ENCODE assay signal across 26 cellular contexts in the genomic region with DNA sequence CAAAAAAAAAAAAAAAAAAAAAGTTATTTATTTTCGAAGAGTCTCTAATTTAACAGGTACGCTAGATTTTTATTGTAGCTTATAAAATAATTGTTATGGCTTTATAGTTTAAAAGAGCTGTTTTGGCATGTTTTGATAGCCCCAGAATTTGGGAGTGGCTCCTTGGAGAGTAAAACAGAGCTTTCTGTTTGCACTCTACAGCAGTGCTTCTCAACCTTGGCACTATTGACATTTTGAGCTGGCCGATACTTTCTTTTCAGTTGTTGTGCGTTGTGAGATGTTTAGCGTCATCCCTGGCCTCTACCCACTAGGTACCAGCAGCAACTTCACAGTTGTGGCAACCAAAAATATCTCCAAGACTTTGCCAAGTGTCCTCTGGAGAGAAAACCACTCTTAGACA. TPM values are rescaled to one million over a fixed set of nuclear protein-coding genes. Genes with fewer than 3 reads are reported as not detected.
"Had no signal": no experiment of that assay in that cellular context is flagged by ENCODE, and none has a peak within 500 bp of the region (broad histone marks: within the 10 kb centered on the region; RNA-seq: fewer than 3 reads in every experiment).

No MANE protein-coding gene starts in this region.

- H3K4me1 Mint-ChIP-seq: naive thymus-derived CD8-positive, alpha-beta T cell; nephron; neural crest cell; stimulated activated naive CD8-positive, alpha-beta T cell treated with anti-CD3 and anti-CD28 coated beads, Interleukin-15, amount 100 ng/mL, for 72 hours had no signal

- H3K9me3 ChIP-seq: heart right ventricle, lower lobe of right lung, right atrium auricular region, right lobe of liver, tibial nerve, upper lobe of left lung, vagina had no signal

- H3K27ac Mint-ChIP-seq: naive thymus-derived CD8-positive, alpha-beta T cell; nephron; progenitor cell of endocrine pancreas; stimulated activated memory B cell treated with anti-CD40 and anti-IgM and Interleukin-4, amounts not matched to agents 10 μg/mL and 1 μg/mL and 100 μg/mL, for 72 hours; stimulated activated naive CD8-positive, alpha-beta T cell treated with anti-CD3 and anti-CD28 coated beads, Interleukin-15, amount 100 ng/mL, for 72 hours had no signal

- H3K4me1 ChIP-seq: heart right ventricle, lower lobe of right lung, right atrium auricular region, right lobe of liver, tibial nerve, upper lobe of left lung, vagina had no signal

- DNase-seq: heart right ventricle; islet precursor cell; lower lobe of right lung; mammary epithelial cell; mesenchymal stem cell; naive thymus-derived CD8-positive, alpha-beta T cell; occipital lobe; right lobe of liver; stimulated activated CD4-positive, alpha-beta T cell treated with anti-CD3 and anti-CD28 coated beads, Interleukin-1b, Interleukin-23, amount 100 ng/mL, for 48 hours; stimulated activated CD4-positive, alpha-beta T cell treated with anti-CD3 and anti-CD28 coated beads, Interleukin-2, amount 100 ng/mL, for 48 hours; stimulated activated CD4-positive, alpha-beta T cell treated with anti-CD3 and anti-CD28 coated beads, Interleukin-4, amount 100 ng/mL, for 4 hours; stimulated activated CD8-positive, alpha-beta memory T cell treated with anti-CD3 and anti-CD28 coated beads, Interleukin-4, amount 100 ng/mL, for 48 hours; stimulated activated naive CD4-positive, alpha-beta T cell treated with Interleukin-2 at 50 U/mL for 16 hours; stimulated activated naive CD8-positive, alpha-beta T cell treated with anti-CD3 and anti-CD28 coated beads, Interleukin-15, amount 100 ng/mL, for 72 hours; substantia nigra; upper lobe of left lung had no signal

- H3K36me3 Mint-ChIP-seq: naive thymus-derived CD8-positive, alpha-beta T cell had no signal

- H3K27me3 Mint-ChIP-seq: progenitor cell of endocrine pancreas; stimulated activated memory B cell treated with anti-CD40 and anti-IgM and Interleukin-4, amounts not matched to agents 10 μg/mL and 1 μg/mL and 100 μg/mL, for 72 hours; stimulated activated naive CD8-positive, alpha-beta T cell treated with anti-CD3 and anti-CD28 coated beads, Interleukin-15, amount 100 ng/mL, for 72 hours had no signal

- H3K27ac ChIP-seq: heart right ventricle, hepatocyte, lower lobe of right lung, right atrium auricular region, right lobe of liver, tibial nerve, upper lobe of left lung, vagina had no signal

- H3K27me3 ChIP-seq: heart right ventricle, hepatocyte, right atrium auricular region, right lobe of liver, tibial nerve, upper lobe of left lung, vagina had no signal

- H3K4me3 Mint-ChIP-seq: naive thymus-derived CD8-positive, alpha-beta T cell; nephron; neural crest cell; stimulated activated memory B cell treated with anti-CD40 and anti-IgM and Interleukin-4, amounts not matched to agents 10 μg/mL and 1 μg/mL and 100 μg/mL, for 72 hours; stimulated activated naive CD8-positive, alpha-beta T cell treated with anti-CD3 and anti-CD28 coated beads, Interleukin-15, amount 100 ng/mL, for 72 hours had no signal

- H3K9me3 Mint-ChIP-seq: nephron; stimulated activated naive CD8-positive, alpha-beta T cell treated with anti-CD3 and anti-CD28 coated beads, Interleukin-15, amount 100 ng/mL, for 72 hours had no signal

- H3K4me3 ChIP-seq: heart right ventricle, hepatocyte, lower lobe of right lung, right atrium auricular region, right lobe of liver, smooth muscle cell, tibial nerve, upper lobe of left lung, vagina had no signal

- H3K36me3 ChIP-seq: right lobe of liver, vagina had no signal

- ATAC-seq: heart right ventricle; left lobe of liver; lower lobe of right lung; naive thymus-derived CD8-positive, alpha-beta T cell; right lobe of liver; stimulated activated memory B cell treated with anti-CD40 and anti-IgM and Interleukin-4, amounts not matched to agents 10 μg/mL and 1 μg/mL and 100 μg/mL, for 72 hours; stimulated activated naive CD8-positive, alpha-beta T cell treated with anti-CD3 and anti-CD28 coated beads, Interleukin-15, amount 100 ng/mL, for 72 hours had no signal

RNA-seq across cellular contexts. Expression of a gene that starts 30.6 kb away (rescaled TPM):
- total RNA-seq: mammary epithelial cell had no signal
